In the genomic region with DNA sequence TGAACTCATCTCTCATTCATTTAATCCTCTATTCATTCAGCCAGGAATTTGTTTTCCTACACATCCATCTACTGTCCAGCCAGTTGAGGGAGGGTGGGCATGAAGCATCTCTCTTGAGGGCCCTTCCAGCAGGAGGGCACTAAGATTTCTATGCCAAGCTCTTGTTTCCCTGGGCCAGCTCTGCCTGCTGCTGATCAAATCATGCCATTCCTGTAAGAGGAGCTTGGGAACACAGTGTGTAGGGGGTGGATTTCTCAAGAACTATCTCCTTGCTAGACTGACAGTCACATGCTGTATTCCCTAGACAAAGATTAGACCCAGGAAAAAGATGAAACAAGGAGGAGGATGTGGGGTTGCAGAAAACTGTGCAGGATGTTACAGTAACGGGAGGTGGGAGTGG, we compare ENCODE assay signal across 26 cellular contexts.
A peak's percentile ranks its signal among the peaks of the same experiment; 100 is the strongest.
DNase-seq lines count a peak whose midpoint lies in the region; ATAC-seq and TF ChIP-seq lines count a peak whose summit lies in the region.
"Had no signal": no experiment of that assay in that cellular context is flagged by ENCODE, and none has a peak within 500 bp of the region (broad histone marks: within the 10 kb centered on the region; RNA-seq: fewer than 3 reads in every experiment).

No MANE protein-coding gene starts in this region.

- H3K27me3 Mint-ChIP-seq in neural progenitor cell (ENCODE audit: insufficient read depth, low read depth) = no peaks in the 10 kb centered on the region
- H3K27me3 Mint-ChIP-seq: activated B cell treated with CpG ODN at 0.5 μM for 24 hours; activated naive CD4-positive, alpha-beta T cell treated with anti-CD3 and anti-CD28 coated beads, Interleukin-2, amount 50 U/mL, for 24 hours; activated T-helper 17 cell treated with anti-CD3 and anti-CD28 coated beads, Interleukin-2, amount 50 U/mL, for 72 hours had no signal

- peaks cover 9% of the 10 kb centered on the region for H3K4me1 Mint-ChIP-seq in neural progenitor cell
- H3K4me1 Mint-ChIP-seq: activated naive CD4-positive, alpha-beta T cell treated with anti-CD3 and anti-CD28 coated beads, Interleukin-2, amount 50 U/mL, for 24 hours had no signal

- intact Hi-C loops in ovary (cut with DNase I) = no loop called here

- no peak overlapping the region for H3K27ac Mint-ChIP-seq in neural progenitor cell
- H3K27ac Mint-ChIP-seq: activated naive CD4-positive, alpha-beta T cell treated with anti-CD3 and anti-CD28 coated beads, Interleukin-2, amount 50 U/mL, for 24 hours had no signal

- WGBS in ovary, 3 donors = 52 to 81% (median 63%) methylated on average over 1 of the region's 1 CpG

- H4K20me1 ChIP-seq in neural progenitor cell (ENCODE audit: low read depth) = no peaks in the 10 kb centered on the region

- H3K4me3 ChIP-seq in AG10803 (ENCODE audit: low read length) = no peak overlapping the region
- no peak overlapping the region for H3K4me3 ChIP-seq in adipocyte (ENCODE audit: low read length)
- no peak overlapping the region for H3K4me3 ChIP-seq in fibroblast of villous mesenchyme (ENCODE audit: low read depth, low read length)
- no peak overlapping the region for H3K4me3 ChIP-seq in neural progenitor cell
- H3K4me3 ChIP-seq in ovary = no peak overlapping the region
- H3K4me3 ChIP-seq: ascending aorta, lower lobe of right lung, thoracic aorta had no signal

- H3F3A ChIP-seq in neural progenitor cell (ENCODE audit: low read depth) = no peaks in the 10 kb centered on the region

- H3K36me3 Mint-ChIP-seq in neural progenitor cell = no peaks in the 10 kb centered on the region

- no peak for TF ChIP-seq EP300 in ovary (IDR thresholded peaks at IDR 0.05)

- no peak overlapping the region for H3K4me3 Mint-ChIP-seq in neural progenitor cell
- H3K4me3 Mint-ChIP-seq: activated B cell treated with CpG ODN at 0.5 μM for 24 hours; activated naive CD4-positive, alpha-beta T cell treated with anti-CD3 and anti-CD28 coated beads, Interleukin-2, amount 50 U/mL, for 24 hours; activated T-helper 17 cell treated with anti-CD3 and anti-CD28 coated beads, Interleukin-2, amount 50 U/mL, for 72 hours had no signal

- no peaks in the 10 kb centered on the region for H3K27me3 ChIP-seq in adipocyte (replicated peaks; ENCODE audit: control insufficient read depth, insufficient read depth, low read length)
- no peaks in the 10 kb centered on the region for H3K27me3 ChIP-seq in neural progenitor cell
- H3K27me3 ChIP-seq in ovary = no peaks in the 10 kb centered on the region
- H3K27me3 ChIP-seq: ascending aorta, neutrophil had no signal

- DNase-seq in AG10803 (ENCODE audit: low read depth) = peak; percentile 27
- DNase-seq in adipocyte (ENCODE audit: low read depth) = peak; percentile 45
- peak; percentile 33 for DNase-seq in fibroblast of villous mesenchyme (ENCODE audit: low read depth)
- DNase-seq in neural progenitor cell (ENCODE audit: low spot score) = peak; percentile 3
- DNase-seq in activated CD4-positive, alpha-beta T cell treated with anti-CD3 and anti-CD28 coated beads for 4 hours = no peak
- DNase-seq in ovary = no peak
- DNase-seq: activated B cell treated with CpG ODN at 0.5 μM for 24 hours; activated CD4-positive, alpha-beta T cell treated with anti-CD3 and anti-CD28 coated beads, Interleukin-2, amount 50 U/mL, for 4 hours; cerebellar nuclear complex; foreskin melanocyte; H7; Kasumi-1; lower lobe of right lung; NCI-H1694 treated with DMSO at 0.1 percent for 48 hours; NCI-H226; stimulated activated CD4-positive, alpha-beta T cell treated with anti-CD3 and anti-CD28 coated beads, Interleukin-4, amount 100 ng/mL, for 24 hours; stimulated activated naive CD4-positive, alpha-beta T cell; T1000 had no signal

- H3K79me2 ChIP-seq in neural progenitor cell (ENCODE audit: low read depth) = no peaks in the 10 kb centered on the region

- ATAC-seq in HG02610 (IDR thresholded peaks at IDR 0.05; ENCODE audit: unreplicated experiment) = no peak
- no peak for ATAC-seq in GM18861 (IDR thresholded peaks at IDR 0.05; ENCODE audit: unreplicated experiment)
- ATAC-seq: activated T-helper 17 cell treated with anti-CD3 and anti-CD28 coated beads, Interleukin-2, amount 50 U/mL, for 72 hours had no signal

- no peak for TF ChIP-seq POLR2A in ovary (IDR thresholded peaks at IDR 0.05)

- H3K36me3 ChIP-seq in adipocyte (ENCODE audit: control insufficient read depth, insufficient read depth, low read length, severe bottlenecking) (no peaks in the 10 kb centered on the region), neural progenitor cell (no peaks in the 10 kb centered on the region), ovary (no peaks in the 10 kb centered on the region)
- H3K36me3 ChIP-seq: ascending aorta, lower lobe of right lung, neutrophil, thoracic aorta had no signal

- no peaks in the 10 kb centered on the region for H3K9me3 Mint-ChIP-seq in neural progenitor cell
- H3K9me3 Mint-ChIP-seq: activated B cell treated with CpG ODN at 0.5 μM for 24 hours; activated naive CD4-positive, alpha-beta T cell treated with anti-CD3 and anti-CD28 coated beads, Interleukin-2, amount 50 U/mL, for 24 hours; activated T-helper 17 cell treated with anti-CD3 and anti-CD28 coated beads, Interleukin-2, amount 50 U/mL, for 72 hours had no signal

- H3K4me1 ChIP-seq in adipocyte (ENCODE audit: control insufficient read depth, insufficient read depth, low read length) (peaks cover 31% of the 10 kb centered on the region), neural progenitor cell (peaks cover 12% of the 10 kb centered on the region), ovary (ENCODE audit: insufficient read depth) (peaks cover 9% of the 10 kb centered on the region)

- no peak overlapping the region for H2AFZ ChIP-seq in neural progenitor cell (replicated peaks)

- H3K9me3 ChIP-seq in adipocyte (ENCODE audit: control insufficient read depth, low read length) (no peaks in the 10 kb centered on the region), neural progenitor cell (ENCODE audit: low read depth) (no peaks in the 10 kb centered on the region), ovary (no peaks in the 10 kb centered on the region)
- H3K9me3 ChIP-seq: ascending aorta, lower lobe of right lung, neutrophil, thoracic aorta had no signal

- no peak for TF ChIP-seq CTCF in AG10803 (conservative IDR thresholded peaks at IDR 0.05; ENCODE audit: low read length)
- TF ChIP-seq CTCF in fibroblast of villous mesenchyme (IDR thresholded peaks at IDR 0.05; ENCODE audit: insufficient read depth, low read depth, low read length) = no peak
- no peak for TF ChIP-seq CTCF in neural progenitor cell (IDR thresholded peaks at IDR 0.05)
- TF ChIP-seq CTCF in ovary (IDR thresholded peaks at IDR 0.05) = no peak

- H3K4me2 ChIP-seq in neural progenitor cell = no peak overlapping the region

- H3K27ac ChIP-seq in neural progenitor cell (no peak overlapping the region), ovary (no peak overlapping the region)
- H3K27ac ChIP-seq: ascending aorta, HL-60, lower lobe of right lung, neutrophil, thoracic aorta had no signal

- H3K9ac ChIP-seq in adipocyte (ENCODE audit: low read length) (peak overlapping the region; percentile 1), neural progenitor cell (no peak overlapping the region)

Comparison
In these comparisons a context has a peak if more than half of its experiments do, and no peak if none do; other contexts are left out.
1. DNase-seq: peak in AG10803 (single experiment), adipocyte (single experiment), fibroblast of villous mesenchyme (single experiment) and neural progenitor cell (single experiment); none in activated CD4-positive, alpha-beta T cell treated with anti-CD3 and anti-CD28 coated beads for 4 hours (0 of 2) and ovary (0 of 5).